Comparison of ENCODE assay signal across 1 cellular context in the genomic region with DNA sequence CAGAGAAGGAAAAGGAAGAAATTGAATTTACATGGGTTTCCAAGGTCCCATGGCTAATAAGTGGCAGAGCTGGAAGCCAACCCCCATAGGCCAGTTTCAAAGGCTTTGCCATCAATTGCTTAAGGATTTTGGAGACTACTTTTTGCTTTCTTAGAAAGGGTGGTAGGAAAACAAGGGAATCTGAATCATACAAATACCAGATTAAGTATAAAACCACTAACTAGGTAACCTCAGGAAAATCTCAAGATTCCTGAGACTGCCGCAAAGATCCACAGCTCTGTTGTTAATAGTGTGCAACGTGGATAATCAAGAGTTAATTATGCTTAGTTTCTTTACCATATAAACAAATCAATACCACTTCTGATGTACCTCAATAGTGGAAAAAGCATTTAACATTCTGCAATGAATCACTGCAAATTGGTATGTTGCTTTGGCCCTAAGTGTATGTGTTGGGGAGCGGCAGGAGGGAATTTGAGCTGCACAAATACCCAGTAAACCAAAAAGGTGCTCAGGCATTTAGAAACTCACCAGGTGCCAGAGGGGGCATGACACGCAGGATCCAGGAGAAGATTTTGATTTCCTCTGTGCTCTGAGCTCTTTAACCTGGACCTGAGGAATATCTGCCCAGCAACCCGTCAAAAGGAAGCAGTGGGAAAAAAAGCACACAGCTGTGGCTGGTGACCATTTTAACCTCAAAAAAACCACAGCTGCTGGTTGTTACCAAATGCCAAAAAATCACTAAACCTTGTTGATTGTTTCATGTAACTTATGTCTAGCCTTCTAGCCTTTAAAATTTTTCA.
TF ChIP-seq lines count a peak whose summit lies in the region.

No MANE protein-coding gene starts in this region.

TF ChIP-seq in WTC11, 78 proteins besides CTCF, POLR2A, EP300 and RAD21 (continued from another document):
- TF ChIP-seq ZNF263 (CRISPR knock-in tag; IDR thresholded peaks at IDR 0.05; ENCODE audit: low read depth) (no peak), GABPB1 (CRISPR knock-in tag; IDR thresholded peaks at IDR 0.05) (no peak)
